ENCODE assay signal across 19 cellular contexts in genomic region chr11:119697882-119698281, GRCh38.
"Had no signal": no experiment of that assay in that cellular context is flagged by ENCODE, and none has a peak within 500 bp of the region (broad histone marks: within the 10 kb centered on the region; RNA-seq: fewer than 3 reads in every experiment).

No MANE protein-coding gene starts in this region.

- H3K36me3 Mint-ChIP-seq: activated naive CD4-positive, alpha-beta T cell treated with anti-CD3 and anti-CD28 coated beads, Interleukin-2, amount 50 U/mL, for 72 hours; naive B cell; neural progenitor cell had no signal

- H3K9me3 ChIP-seq: ovary had no signal

- H3K36me3 ChIP-seq: neural progenitor cell, ovary, sigmoid colon had no signal

- H3K4me2 ChIP-seq: neural progenitor cell had no signal

- H3K4me3 ChIP-seq: neural progenitor cell, ovary, sigmoid colon, SK-N-MC had no signal

- H3K4me3 Mint-ChIP-seq: activated CD8-positive, alpha-beta T cell treated with anti-CD3 and anti-CD28 coated beads, Interleukin-2, amount 10 ng/mL, durations not matched to agents 7 days and 5 days; central memory CD8-positive, alpha-beta T cell; naive B cell; neural progenitor cell had no signal

- DNase-seq: activated CD4-positive, alpha-beta T cell treated with anti-CD3 and anti-CD28 coated beads for 4 hours; activated CD8-positive, alpha-beta memory T cell treated with anti-CD3 and anti-CD28 coated beads, Interleukin-2, amount 50 U/mL, for 4 hours; activated CD8-positive, alpha-beta T cell treated with anti-CD3 and anti-CD28 coated beads, Interleukin-2, amount 10 ng/mL, durations not matched to agents 7 days and 5 days; activated effector memory CD4-positive, alpha-beta T cell treated with anti-CD3 and anti-CD28 coated beads, Interleukin-2, amount 50 U/mL, for 16 hours; activated T-cell treated with anti-CD3 and anti-CD28 coated beads, Interleukin-2, amount 50 U/mL, for 48 hours; amniotic stem cell; cortex of kidney; effector CD4-positive, alpha-beta T cell; head of caudate nucleus; naive B cell; ovary; sigmoid colon; stimulated activated CD4-positive, alpha-beta T cell treated with anti-CD3 and anti-CD28 coated beads, Interleukin-1b, Interleukin-23, amount 100 ng/mL, for 48 hours; T-helper 1 cell had no signal

- H3K27ac Mint-ChIP-seq: activated CD8-positive, alpha-beta T cell treated with anti-CD3 and anti-CD28 coated beads, Interleukin-2, amount 10 ng/mL, durations not matched to agents 7 days and 5 days; activated naive CD4-positive, alpha-beta T cell treated with anti-CD3 and anti-CD28 coated beads, Interleukin-2, amount 50 U/mL, for 72 hours; neural progenitor cell had no signal

- H3K27ac ChIP-seq: neural progenitor cell, ovary, sigmoid colon, SK-N-MC, VCaP had no signal

- H3K27me3 ChIP-seq: neural progenitor cell, ovary, sigmoid colon had no signal

- H3K9ac ChIP-seq: neural progenitor cell had no signal

- H3K9me3 Mint-ChIP-seq: activated naive CD4-positive, alpha-beta T cell treated with anti-CD3 and anti-CD28 coated beads, Interleukin-2, amount 50 U/mL, for 72 hours; central memory CD8-positive, alpha-beta T cell; naive B cell; neural progenitor cell had no signal

- ATAC-seq: activated CD8-positive, alpha-beta T cell treated with anti-CD3 and anti-CD28 coated beads, Interleukin-2, amount 10 ng/mL, durations not matched to agents 7 days and 5 days; activated naive CD4-positive, alpha-beta T cell treated with anti-CD3 and anti-CD28 coated beads, Interleukin-2, amount 50 U/mL, for 72 hours had no signal
